Comparison of ENCODE assay signal across 8 cellular contexts in the genomic region with DNA sequence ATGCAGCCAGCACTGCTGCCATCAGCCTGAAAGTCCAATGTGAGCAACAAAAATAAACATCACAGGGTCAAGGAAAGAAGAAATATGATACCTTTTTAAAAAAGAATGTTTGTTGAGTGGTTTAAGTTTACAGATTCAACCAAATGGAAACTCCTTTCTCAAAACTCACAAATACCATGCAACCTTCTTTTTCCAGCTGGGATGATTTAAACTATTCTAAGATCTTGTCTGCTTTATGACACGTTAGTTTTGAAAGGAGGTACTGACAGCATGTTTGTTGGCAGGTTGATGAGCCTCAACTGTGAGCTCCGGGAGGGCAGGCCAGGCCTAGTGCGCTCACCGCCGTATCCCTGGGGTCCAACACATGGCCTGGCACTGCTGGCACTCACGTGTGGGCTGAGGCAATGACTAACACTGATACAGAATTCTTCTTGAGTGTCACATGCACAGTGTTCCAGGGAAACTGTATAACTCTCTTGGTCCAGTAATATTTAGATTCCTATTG. TPM values are rescaled to one million over a fixed set of nuclear protein-coding genes. Genes with fewer than 3 reads are reported as not detected.
DNase-seq lines count a peak whose midpoint lies in the region; ATAC-seq and TF ChIP-seq lines count a peak whose summit lies in the region.

No MANE protein-coding gene starts in this region.

- peak in 1 of 2 donors; percentile 40 for ATAC-seq in lower lobe of right lung
- no peak for ATAC-seq in HG03432 (IDR thresholded peaks at IDR 0.05; ENCODE audit: unreplicated experiment)

- 20 to 45% methylated on average over 6 of the region's 6 CpGs for WGBS in tibial nerve, 2 donors

- H3K27ac ChIP-seq in lower lobe of right lung: peak overlapping the region; percentile 7
- peak overlapping the region in 3 of 4 donors; percentile 41 to 83 (median 44) for H3K27ac ChIP-seq in tibial nerve

- no peak overlapping the region for H3K4me3 Mint-ChIP-seq in chondrocyte (ENCODE audit: unreplicated experiment)
- no peak overlapping the region for H3K4me3 Mint-ChIP-seq in activated CD4-positive, alpha-beta T cell treated with anti-CD3 and anti-CD28 coated beads, Interleukin-2, amount 10 ng/mL, durations not matched to agents 7 days and 5 days

- H3K9me3 Mint-ChIP-seq in chondrocyte (ENCODE audit: low read depth): no peaks in the 10 kb centered on the region
- peaks cover 6% of the 10 kb centered on the region for H3K9me3 Mint-ChIP-seq in activated CD4-positive, alpha-beta T cell treated with anti-CD3 and anti-CD28 coated beads, Interleukin-2, amount 10 ng/mL, durations not matched to agents 7 days and 5 days

- CTCF ChIA-PET in activated CD4-positive, alpha-beta T cell treated with anti-CD3 and anti-CD28 coated beads, Interleukin-2, amount 10 ng/mL, durations not matched to agents 7 days and 5 days (lab: Charles Lee): no interaction called here

- no peak for TF ChIP-seq POLR2A in tibial nerve (IDR thresholded peaks at IDR 0.05)

- no peaks in the 10 kb centered on the region for H3K9me3 ChIP-seq in lower lobe of right lung
- no peaks in the 10 kb centered on the region for H3K9me3 ChIP-seq in tibial nerve

- intact Hi-C loops in lower lobe of right lung (cut with DNase I): no loop called here

- H3K36me3 ChIP-seq in lower lobe of right lung (no peaks in the 10 kb centered on the region), tibial nerve (no peaks in the 10 kb centered on the region)

- H3K27ac Mint-ChIP-seq in chondrocyte (ENCODE audit: unreplicated experiment): peak overlapping the region; percentile 99
- H3K27ac Mint-ChIP-seq in activated CD4-positive, alpha-beta T cell treated with anti-CD3 and anti-CD28 coated beads, Interleukin-2, amount 10 ng/mL, durations not matched to agents 7 days and 5 days: no peak overlapping the region

- no peaks in the 10 kb centered on the region for H3K27me3 Mint-ChIP-seq in chondrocyte (ENCODE audit: low read depth)
- no peaks in the 10 kb centered on the region for H3K27me3 Mint-ChIP-seq in activated CD4-positive, alpha-beta T cell treated with anti-CD3 and anti-CD28 coated beads, Interleukin-2, amount 10 ng/mL, durations not matched to agents 7 days and 5 days

- H3K27me3 ChIP-seq in lower lobe of right lung (ENCODE audit: low read depth) (no peaks in the 10 kb centered on the region), tibial nerve (no peaks in the 10 kb centered on the region)

- H3K4me1 Mint-ChIP-seq in chondrocyte (ENCODE audit: low read depth): peaks cover 86% of the 10 kb centered on the region
- peaks cover 32% of the 10 kb centered on the region for H3K4me1 Mint-ChIP-seq in activated CD4-positive, alpha-beta T cell treated with anti-CD3 and anti-CD28 coated beads, Interleukin-2, amount 10 ng/mL, durations not matched to agents 7 days and 5 days

- peak; percentile 46 for DNase-seq in DMS 273 (lab: John Stamatoyannopoulos, UW; ENCODE audit: unreplicated experiment)
- DNase-seq in DMS 273 treated with DMSO at 0.1 percent for 48 hours (lab: John Stamatoyannopoulos, UW): no peak
- DNase-seq in chondrocyte (ENCODE audit: low spot score): peak; percentile 90
- DNase-seq in lower lobe of right lung: no peak
- DNase-seq in tibial nerve (ENCODE audit: low spot score in 2 of 2): no peak
- no peak for DNase-seq in activated CD4-positive, alpha-beta T cell treated with anti-CD3 and anti-CD28 coated beads, Interleukin-2, amount 10 ng/mL, durations not matched to agents 7 days and 5 days
- DNase-seq in HK-2 (ENCODE audit: unreplicated experiment): no peak

- H3K36me3 Mint-ChIP-seq in chondrocyte (ENCODE audit: low read depth): peaks cover 3% of the 10 kb centered on the region
- H3K36me3 Mint-ChIP-seq in activated CD4-positive, alpha-beta T cell treated with anti-CD3 and anti-CD28 coated beads, Interleukin-2, amount 10 ng/mL, durations not matched to agents 7 days and 5 days (ENCODE audit: low read depth): peaks cover 4% of the 10 kb centered on the region

- TF ChIP-seq CTCF in chondrocyte (IDR thresholded peaks at IDR 0.05) (no peak), lower lobe of right lung (IDR thresholded peaks at IDR 0.05) (no peak), tibial nerve (IDR thresholded peaks at IDR 0.05) (no peak)

- POLR2A ChIA-PET in activated CD4-positive, alpha-beta T cell treated with anti-CD3 and anti-CD28 coated beads, Interleukin-2, amount 10 ng/mL, durations not matched to agents 7 days and 5 days (lab: Charles Lee): no interaction called here

- H3K4me3 ChIP-seq in lower lobe of right lung (no peak overlapping the region), tibial nerve (no peak overlapping the region)

- TF ChIP-seq EP300 in tibial nerve (IDR thresholded peaks at IDR 0.05): peak in 1 of 2 donors; percentile 45

- H3K4me1 ChIP-seq in lower lobe of right lung (peaks cover 86% of the 10 kb centered on the region), tibial nerve (peaks cover 0 to 94% (median 38%) of the 10 kb centered on the region in 4 donors)

RNA-seq across cellular contexts. Expression of gene LATS2, which starts 46.7 kb away (rescaled TPM):
- 58.1 to 104 TPM (median 100 TPM) in 3 replicates for total RNA-seq in chondrocyte
- total RNA-seq in lower lobe of right lung: 26.1 TPM
- 10 to 100 TPM; 40.2 to 49.4 (median 42.3) TPM for total RNA-seq in tibial nerve
- 1 to 10 TPM; 3.1 to 3.2 TPM for total RNA-seq in activated CD4-positive, alpha-beta T cell treated with anti-CD3 and anti-CD28 coated beads, Interleukin-2, amount 10 ng/mL, durations not matched to agents 7 days and 5 days

Comparison
In these comparisons a context has a peak if more than half of its experiments do, and no peak if none do; other contexts are left out.
1. DNase-seq: peak in DMS 273 (single experiment) and chondrocyte (single experiment); none in DMS 273 treated with DMSO at 0.1 percent for 48 hours (single experiment), lower lobe of right lung (single experiment), tibial nerve (0 of 2), activated CD4-positive, alpha-beta T cell treated with anti-CD3 and anti-CD28 coated beads, Interleukin-2, amount 10 ng/mL, durations not matched to agents 7 days and 5 days (single experiment) and HK-2 (single experiment).